Comparison of ENCODE assay signal across 1 cellular context in the genomic region with DNA sequence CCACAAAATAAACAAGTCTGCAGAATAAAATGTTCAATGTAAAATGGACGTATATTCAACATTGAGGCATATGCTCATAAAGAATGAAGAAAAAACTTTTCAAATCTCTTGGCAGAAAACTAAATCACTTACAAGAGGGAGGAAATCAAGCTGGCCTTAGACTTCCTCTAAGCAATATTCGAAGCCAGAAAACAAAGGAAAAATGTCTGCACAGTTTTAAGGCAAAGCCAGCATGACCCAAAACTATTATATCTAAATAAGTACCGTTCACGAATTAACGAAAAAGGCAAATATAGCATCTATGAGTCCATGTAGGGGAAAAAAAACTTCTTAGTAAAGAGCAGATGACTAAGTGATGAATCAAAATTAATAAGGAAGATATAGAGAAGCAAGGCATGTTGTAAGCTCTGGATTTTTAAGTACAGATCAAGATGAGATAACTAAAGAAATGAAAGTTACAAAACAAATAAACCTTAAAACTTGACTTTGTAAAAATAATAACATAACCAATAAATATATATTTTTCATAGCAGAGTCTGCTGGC.
TF ChIP-seq lines count a peak whose summit lies in the region.

No MANE protein-coding gene starts in this region.

TF ChIP-seq in IMR-90, 13 proteins besides CTCF, POLR2A, EP300 and RAD21:
- TF ChIP-seq RCOR1 (IDR thresholded peaks at IDR 0.05; ENCODE audit: insufficient replicate concordance, low read length): no peak
- TF ChIP-seq FOS (IDR thresholded peaks at IDR 0.05; ENCODE audit: low read depth, low read length): no peak
- TF ChIP-seq MAZ (IDR thresholded peaks at IDR 0.05; ENCODE audit: borderline replicate concordance, low read depth, low read length): no peak
- TF ChIP-seq RFX5 (IDR thresholded peaks at IDR 0.05; ENCODE audit: low read depth, low read length): no peak
- TF ChIP-seq SMC3 (IDR thresholded peaks at IDR 0.05; ENCODE audit: low read depth, low read length): no peak
- TF ChIP-seq BHLHE40 (IDR thresholded peaks at IDR 0.05; ENCODE audit: low read depth, low read length): no peak
- TF ChIP-seq MAFK (IDR thresholded peaks at IDR 0.05; ENCODE audit: low read depth, low read length): no peak
- no peak for TF ChIP-seq CEBPB (IDR thresholded peaks at IDR 0.05; ENCODE audit: low read depth, low read length)
TF ChIP-seq in IMR-90: peak in this region for 0.
